ENCODE assay signal across 27 cellular contexts in the genomic region with DNA sequence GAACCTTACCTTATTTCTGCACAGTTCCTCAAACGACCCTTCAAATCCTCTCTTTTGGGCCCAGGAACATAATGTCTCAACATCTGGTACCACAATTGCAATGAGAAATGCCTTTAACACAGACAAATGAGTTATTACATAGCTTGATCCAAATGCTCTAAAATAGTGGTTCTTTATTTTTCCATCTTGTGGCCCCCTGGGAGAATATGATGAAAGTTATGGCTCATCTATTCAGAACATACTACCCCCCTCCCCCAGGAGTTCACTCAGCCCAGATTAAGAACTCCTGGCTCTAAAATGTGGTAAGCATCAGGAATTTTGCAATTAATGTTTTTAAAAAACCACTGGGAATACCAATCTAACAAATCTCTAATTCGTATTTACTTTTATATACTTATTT. TPM values are rescaled to one million over a fixed set of nuclear protein-coding genes. Genes with fewer than 3 reads are reported as not detected.
DNase-seq lines count a peak whose midpoint lies in the region; ATAC-seq and TF ChIP-seq lines count a peak whose summit lies in the region.
"Had no signal": no experiment of that assay in that cellular context is flagged by ENCODE, and none has a peak within 500 bp of the region (broad histone marks: within the 10 kb centered on the region; RNA-seq: fewer than 3 reads in every experiment).

No MANE protein-coding gene starts in this region.

- H3K27me3 Mint-ChIP-seq in neural progenitor cell (ENCODE audit: insufficient read depth, low read depth), result no peaks in the 10 kb centered on the region
- H3K27me3 Mint-ChIP-seq: activated CD4-positive, alpha-beta T cell treated with anti-CD3 and anti-CD28 coated beads for 36 hours; activated naive CD8-positive, alpha-beta T cell treated with anti-CD3 and anti-CD28 coated beads for 36 hours had no signal

- peak; percentile 54 for ATAC-seq in body of pancreas
- ATAC-seq in gastroesophageal sphincter, result peak; percentile 77
- ATAC-seq: activated CD4-positive, alpha-beta T cell treated with anti-CD3 and anti-CD28 coated beads for 36 hours; upper lobe of right lung had no signal

- TF ChIP-seq CTCF in body of pancreas (IDR thresholded peaks at IDR 0.05) (no peak), gastroesophageal sphincter (IDR thresholded peaks at IDR 0.05) (no peak), neutrophil (IDR thresholded peaks at IDR 0.05) (no peak), uterus (IDR thresholded peaks at IDR 0.05) (no peak), neural progenitor cell (IDR thresholded peaks at IDR 0.05) (no peak)

- H3K4me1 ChIP-seq in body of pancreas, result no peaks in the 10 kb centered on the region
- peaks cover 0 to 25% (median 4%) of the 10 kb centered on the region in 3 donors for H3K4me1 ChIP-seq in gastroesophageal sphincter
- H3K4me1 ChIP-seq in neutrophil (ENCODE audit: control insufficient read depth in 1 of 2, insufficient read depth in 1 of 2, low read depth in 1 of 2, low read length in 1 of 2), result no peaks in the 10 kb centered on the region
- peaks cover 0 to 1% of the 10 kb centered on the region in 2 donors for H3K4me1 ChIP-seq in uterus
- no peaks in the 10 kb centered on the region for H3K4me1 ChIP-seq in neural progenitor cell
- H3K4me1 ChIP-seq: upper lobe of right lung had no signal

- no peak overlapping the region for H2AFZ ChIP-seq in neural progenitor cell (replicated peaks)

- no peaks in the 10 kb centered on the region for H3K9me3 Mint-ChIP-seq in neural progenitor cell
- H3K9me3 Mint-ChIP-seq: immature natural killer cell had no signal

- H3K4me3 ChIP-seq in body of pancreas (no peak overlapping the region), gastroesophageal sphincter (no peak overlapping the region), neutrophil (ENCODE audit: low read depth in 1 of 2, low read length in 1 of 2) (no peak overlapping the region), uterus (no peak overlapping the region), neural progenitor cell (no peak overlapping the region)
- H3K4me3 ChIP-seq: spleen, upper lobe of right lung had no signal

- no peaks in the 10 kb centered on the region for H3F3A ChIP-seq in neural progenitor cell (ENCODE audit: low read depth)

- no peaks in the 10 kb centered on the region for H3K4me1 Mint-ChIP-seq in neural progenitor cell

- H3K4me2 ChIP-seq in neural progenitor cell, result no peak overlapping the region

- no peak overlapping the region for H3K9ac ChIP-seq in neural progenitor cell

- H3K27ac ChIP-seq in body of pancreas (no peak overlapping the region), gastroesophageal sphincter (peak overlapping the region in 2 of 4 donors; percentile 9 to 36), neutrophil (peak overlapping the region; percentile 35), uterus (peak overlapping the region; percentile 38 to 48), neural progenitor cell (no peak overlapping the region)
- H3K27ac ChIP-seq: C4-2B, spleen, upper lobe of right lung had no signal

- H3K36me3 Mint-ChIP-seq in neural progenitor cell, result no peaks in the 10 kb centered on the region

- TF ChIP-seq EP300 in gastroesophageal sphincter (IDR thresholded peaks at IDR 0.05), result no peak

- no peaks in the 10 kb centered on the region for H4K20me1 ChIP-seq in neural progenitor cell (ENCODE audit: low read depth)

- H3K79me2 ChIP-seq in neural progenitor cell (ENCODE audit: low read depth), result no peaks in the 10 kb centered on the region

- no peak overlapping the region for H3K4me3 Mint-ChIP-seq in neural progenitor cell
- H3K4me3 Mint-ChIP-seq: activated CD4-positive, alpha-beta T cell treated with anti-CD3 and anti-CD28 coated beads for 36 hours; activated naive CD8-positive, alpha-beta T cell treated with anti-CD3 and anti-CD28 coated beads for 36 hours; immature natural killer cell had no signal

- H3K9me3 ChIP-seq in body of pancreas (no peaks in the 10 kb centered on the region), gastroesophageal sphincter (no peaks in the 10 kb centered on the region), neutrophil (peaks cover 36% of the 10 kb centered on the region), uterus (no peaks in the 10 kb centered on the region), neural progenitor cell (ENCODE audit: low read depth) (no peaks in the 10 kb centered on the region)
- H3K9me3 ChIP-seq: spleen, upper lobe of right lung had no signal

- no peak overlapping the region for H3K27ac Mint-ChIP-seq in neural progenitor cell
- H3K27ac Mint-ChIP-seq: activated CD4-positive, alpha-beta T cell treated with anti-CD3 and anti-CD28 coated beads for 36 hours; activated naive CD8-positive, alpha-beta T cell treated with anti-CD3 and anti-CD28 coated beads for 36 hours; immature natural killer cell had no signal

- intact Hi-C loops in body of pancreas (cut with DNase I) (loop anchor here (10.0 kb wide), 1 partner anchor 47 kb away; no protein-coding TSS in a partner anchor), uterus (cut with DNase I; ENCODE audit: low total_unique reads) (no loop called here)

- WGBS in body of pancreas, 2 donors, result 22 to 50% methylated on average over 2 of the region's 2 CpGs
- WGBS in gastroesophageal sphincter (ENCODE audit: low coverage in 1 of 2), 2 donors, result 8 to 20% methylated on average over 2 of the region's 2 CpGs

- DNase-seq in body of pancreas (peak in 1 of 4 donors; percentile 35), uterus (peak in 1 of 2 donors; percentile 67), neural progenitor cell (ENCODE audit: low spot score) (no peak), OCI-M1 (lab: John Stamatoyannopoulos, UW) (no peak), CD1c-positive myeloid dendritic cell (ENCODE audit: extremely low spot score) (no peak)
- no peak for DNase-seq in activated CD4-positive, alpha-beta T cell treated with anti-CD3 and anti-CD28 coated beads, Interleukin-2, amount 50 U/mL, for 48 hours
- DNase-seq: activated CD4-positive, alpha-beta T cell treated with anti-CD3 and anti-CD28 coated beads for 36 hours; activated CD8-positive, alpha-beta memory T cell treated with anti-CD3 and anti-CD28 coated beads for 24 hours; activated effector memory CD4-positive, alpha-beta T cell treated with anti-CD3 and anti-CD28 coated beads, Interleukin-2, amount 50 U/mL, for 16 hours; activated naive CD8-positive, alpha-beta T cell treated with anti-CD3 and anti-CD28 coated beads for 36 hours; foreskin fibroblast; hippocampal formation; immature natural killer cell; KBM-7; mesenchymal stem cell; MM.1S; NCI-H1417; NCI-H2081 treated with DMSO at 0.1 percent for 48 hours; NCI-H345; NCI-H748 treated with DMSO at 0.1 percent for 48 hours; nucleus accumbens; spleen; substantia nigra; upper lobe of right lung had no signal

- no peak for TF ChIP-seq POLR2A in body of pancreas (IDR thresholded peaks at IDR 0.05)
- TF ChIP-seq POLR2A in gastroesophageal sphincter (IDR thresholded peaks at IDR 0.05), result no peak
- TF ChIP-seq POLR2A in uterus (IDR thresholded peaks at IDR 0.05), result no peak

- H3K36me3 ChIP-seq in body of pancreas (replicated peaks in 1 of 2; ENCODE audit: insufficient read depth in 1 of 2, low read depth in 2 of 2), result peaks cover 4 to 6% of the 10 kb centered on the region in 2 donors
- peaks cover 0 to 76% of the 10 kb centered on the region in 2 donors for H3K36me3 ChIP-seq in gastroesophageal sphincter
- H3K36me3 ChIP-seq in neutrophil, result peaks cover 100% of the 10 kb centered on the region
- H3K36me3 ChIP-seq in uterus, result no peaks in the 10 kb centered on the region
- no peaks in the 10 kb centered on the region for H3K36me3 ChIP-seq in neural progenitor cell

- H3K27me3 ChIP-seq in body of pancreas (no peaks in the 10 kb centered on the region), gastroesophageal sphincter (no peaks in the 10 kb centered on the region), neutrophil (no peaks in the 10 kb centered on the region), uterus (no peaks in the 10 kb centered on the region), neural progenitor cell (no peaks in the 10 kb centered on the region)
- H3K27me3 ChIP-seq: spleen, upper lobe of right lung had no signal

RNA-seq across cellular contexts. Expression of a gene that starts 23.9 kb away (rescaled TPM):
- total RNA-seq in body of pancreas (1 to 10 TPM; 2.1 to 2.3 TPM), gastroesophageal sphincter (1 to 10 TPM in 2 of 4 donors, under 1 TPM in 1, not detected in 1; 0.54 to 8.0 (median 1.1) TPM), uterus (10 to 100 TPM in 1 of 4 donors, 1 to 10 TPM in 1, not detected in 2; 1.9 to 30.5 TPM), neural progenitor cell (ENCODE audit: low replicate concordance) (154 and 229 TPM in 2 replicates)

Comparison
In these comparisons a context has a peak if more than half of its experiments do, and no peak if none do; other contexts are left out.
1. H3K27ac ChIP-seq: peak in neutrophil (single experiment) and uterus (2 of 2); none in body of pancreas (0 of 4) and neural progenitor cell (single experiment).